26 cellular contexts compared by ENCODE assay signal in the genomic region with DNA sequence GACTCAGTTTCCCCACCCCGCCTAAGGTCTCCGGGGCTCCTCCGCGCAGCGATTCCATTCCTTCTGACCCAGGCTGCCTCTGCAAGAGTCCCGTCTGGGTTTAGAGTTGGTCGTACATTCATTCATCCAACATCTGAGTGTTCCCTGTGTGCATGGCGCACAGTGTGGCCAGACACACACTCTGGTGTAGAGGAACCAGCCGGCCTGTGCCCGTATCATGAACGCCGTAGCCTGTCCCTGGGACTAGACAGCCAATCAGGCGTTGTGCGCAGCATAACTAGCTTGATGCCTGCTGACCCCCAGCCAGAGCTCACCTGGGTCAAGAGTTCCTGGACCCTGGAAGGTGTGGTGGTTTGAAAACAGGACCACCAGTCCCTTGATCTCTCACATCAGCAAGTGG. TPM values are rescaled to one million over a fixed set of nuclear protein-coding genes. Genes with fewer than 3 reads are reported as not detected.
DNase-seq lines count a peak whose midpoint lies in the region; ATAC-seq and TF ChIP-seq lines count a peak whose summit lies in the region.
"Had no signal": no experiment of that assay in that cellular context is flagged by ENCODE, and none has a peak within 500 bp of the region (broad histone marks: within the 10 kb centered on the region; RNA-seq: fewer than 3 reads in every experiment).

No MANE protein-coding gene starts in this region.

- no peaks in the 10 kb centered on the region for H3K36me3 ChIP-seq in HCT116 (ENCODE audit: control insufficient read depth in 1 of 2, insufficient read depth in 2 of 2, low read length in 2 of 2)
- H3K36me3 ChIP-seq: pancreas, spleen, uterus had no signal

- no peak for ATAC-seq in HCT116
- no peak for ATAC-seq in memory B cell (ENCODE audit: low read depth)
- no peak for ATAC-seq in stimulated activated naive B cell treated with anti-CD40 and anti-IgM and Interleukin-4, amounts not matched to agents 10 μg/mL and 1 μg/mL and 100 μg/mL, for 72 hours (replicated peaks)
- ATAC-seq: activated CD4-positive, CD25-positive, alpha-beta regulatory T cell treated with anti-CD3 and anti-CD28 coated beads, Interleukin-2, amount 50 U/mL, for 24 hours; activated naive CD8-positive, alpha-beta T cell treated with anti-CD3 and anti-CD28 coated beads, Interleukin-2, amount 50 U/mL, for 24 hours; left ventricle myocardium superior; natural killer cell treated with Interleukin-12 subunit alpha and Interleukin-12 subunit beta and Interleukin-15 and Interleukin-18, amount 100 ng/mL, for 72 hours; T-cell had no signal

- no peaks in the 10 kb centered on the region for H3K9me2 ChIP-seq in HCT116 (ENCODE audit: insufficient read depth)

- peak overlapping the region; percentile 76 for H3K4me2 ChIP-seq in HCT116 (ENCODE audit: low read length)
- H3K4me2 ChIP-seq: KMS-11 had no signal

- no peaks in the 10 kb centered on the region for H3K4me1 Mint-ChIP-seq in memory B cell
- H3K4me1 Mint-ChIP-seq in stimulated activated naive B cell treated with anti-CD40 and anti-IgM and Interleukin-4, amounts not matched to agents 10 μg/mL and 1 μg/mL and 100 μg/mL, for 72 hours, result peaks cover 5 to 8% of the 10 kb centered on the region in 2 donors
- H3K4me1 Mint-ChIP-seq: CD4-positive, alpha-beta memory T cell; T-cell had no signal

- no peaks in the 10 kb centered on the region for H3K27me3 ChIP-seq in HCT116 (ENCODE audit: insufficient read depth, low read length)
- H3K27me3 ChIP-seq: pancreas, spleen, uterus had no signal

- TF ChIP-seq RAD21 in HCT116 (IDR thresholded peaks at IDR 0.05; ENCODE audit: low read depth), result no peak

- no peaks in the 10 kb centered on the region for H3K79me2 ChIP-seq in HCT116 (ENCODE audit: insufficient read depth, low read length)

- no peak for DNase-seq in HCT116 (ENCODE audit: low read depth, low spot score)
- DNase-seq in memory B cell (ENCODE audit: low spot score in 2 of 2), result no peak
- DNase-seq in stimulated activated naive B cell treated with anti-CD40 and anti-IgM and Interleukin-4, amounts not matched to agents 10 μg/mL and 1 μg/mL and 100 μg/mL, for 72 hours, result no peak
- DNase-seq in NCI-H345 (lab: John Stamatoyannopoulos, UW), result no peak
- DNase-seq in NCI-H2227 (lab: John Stamatoyannopoulos, UW; ENCODE audit: unreplicated experiment), result no peak
- DNase-seq in activated T-cell treated with anti-CD3 and anti-CD28 coated beads for 4 hours, result no peak
- DNase-seq: activated CD4-positive, alpha-beta memory T cell treated with anti-CD3 and anti-CD28 coated beads for 36 hours; activated gamma-delta T cell; activated naive CD8-positive, alpha-beta T cell treated with anti-CD3 and anti-CD28 coated beads, Interleukin-2, amount 50 U/mL, for 24 hours; CD4-positive, alpha-beta memory T cell; cerebellar nuclear complex; DMS 273 treated with DMSO at 0.1 percent for 48 hours; GM23248; left ventricle myocardium superior; NCI-H1436; NCI-H2081 treated with DMSO at 0.1 percent for 48 hours; NCI-H748 treated with DMSO at 0.1 percent for 48 hours; retina; spleen; T-cell; uterus had no signal

- peaks cover 12% of the 10 kb centered on the region for H3K27me3 Mint-ChIP-seq in memory B cell
- peaks cover 11 to 13% of the 10 kb centered on the region in 2 donors for H3K27me3 Mint-ChIP-seq in stimulated activated naive B cell treated with anti-CD40 and anti-IgM and Interleukin-4, amounts not matched to agents 10 μg/mL and 1 μg/mL and 100 μg/mL, for 72 hours
- H3K27me3 Mint-ChIP-seq: activated CD4-positive, alpha-beta memory T cell treated with anti-CD3 and anti-CD28 coated beads for 36 hours; activated naive CD8-positive, alpha-beta T cell treated with anti-CD3 and anti-CD28 coated beads, Interleukin-2, amount 50 U/mL, for 24 hours; CD4-positive, alpha-beta memory T cell; natural killer cell treated with Interleukin-12 subunit alpha and Interleukin-12 subunit beta and Interleukin-15 and Interleukin-18, amount 100 ng/mL, for 72 hours had no signal

- no peak overlapping the region for H3K9ac ChIP-seq in HCT116 (ENCODE audit: low read length)
- H3K9ac ChIP-seq: GM23248, KMS-11 had no signal

- H3K36me3 Mint-ChIP-seq in memory B cell, result peaks cover 2% of the 10 kb centered on the region
- H3K36me3 Mint-ChIP-seq in stimulated activated naive B cell treated with anti-CD40 and anti-IgM and Interleukin-4, amounts not matched to agents 10 μg/mL and 1 μg/mL and 100 μg/mL, for 72 hours, result no peaks in the 10 kb centered on the region
- H3K36me3 Mint-ChIP-seq: activated CD4-positive, alpha-beta memory T cell treated with anti-CD3 and anti-CD28 coated beads for 36 hours; CD4-positive, alpha-beta memory T cell; natural killer cell treated with Interleukin-12 subunit alpha and Interleukin-12 subunit beta and Interleukin-15 and Interleukin-18, amount 100 ng/mL, for 72 hours; T-cell had no signal

- H3K4me3 ChIP-seq in HCT116 (replicated peaks in 1 of 2; ENCODE audit: low read depth in 1 of 2, low read length in 2 of 2), result no peak overlapping the region
- H3K4me3 ChIP-seq: GM23248, pancreas, spleen, uterus had no signal

- POLR2A ChIA-PET in HCT116 (lab: Charles Lee), result no interaction called here

- intact Hi-C loops in HCT116 (cut with micrococcal nuclease), result no loop called here

- H2AFZ ChIP-seq in HCT116 (ENCODE audit: low read depth, low read length, poor library complexity, severe bottlenecking), result no peak overlapping the region
- H2AFZ ChIP-seq: GM23248 had no signal

- peak overlapping the region; percentile 73 for H3K27ac Mint-ChIP-seq in memory B cell
- H3K27ac Mint-ChIP-seq in stimulated activated naive B cell treated with anti-CD40 and anti-IgM and Interleukin-4, amounts not matched to agents 10 μg/mL and 1 μg/mL and 100 μg/mL, for 72 hours, result peak overlapping the region; percentile 20
- H3K27ac Mint-ChIP-seq: activated CD4-positive, alpha-beta memory T cell treated with anti-CD3 and anti-CD28 coated beads for 36 hours; activated naive CD8-positive, alpha-beta T cell treated with anti-CD3 and anti-CD28 coated beads, Interleukin-2, amount 50 U/mL, for 24 hours; natural killer cell treated with Interleukin-12 subunit alpha and Interleukin-12 subunit beta and Interleukin-15 and Interleukin-18, amount 100 ng/mL, for 72 hours; T-cell had no signal

- CTCF ChIA-PET in HCT116 (lab: Charles Lee), result no interaction called here

- peaks cover 5% of the 10 kb centered on the region for H3K9me3 Mint-ChIP-seq in memory B cell
- H3K9me3 Mint-ChIP-seq in stimulated activated naive B cell treated with anti-CD40 and anti-IgM and Interleukin-4, amounts not matched to agents 10 μg/mL and 1 μg/mL and 100 μg/mL, for 72 hours, result peaks cover 4 to 11% of the 10 kb centered on the region in 2 donors
- H3K9me3 Mint-ChIP-seq: activated naive CD8-positive, alpha-beta T cell treated with anti-CD3 and anti-CD28 coated beads, Interleukin-2, amount 50 U/mL, for 24 hours; natural killer cell treated with Interleukin-12 subunit alpha and Interleukin-12 subunit beta and Interleukin-15 and Interleukin-18, amount 100 ng/mL, for 72 hours had no signal

- TF ChIP-seq POLR2A in HCT116 (IDR thresholded peaks at IDR 0.05; ENCODE audit: borderline replicate concordance, extremely low read depth, insufficient read depth, insufficient read length), result no peak

- no peak overlapping the region for H3K4me3 Mint-ChIP-seq in memory B cell
- H3K4me3 Mint-ChIP-seq in stimulated activated naive B cell treated with anti-CD40 and anti-IgM and Interleukin-4, amounts not matched to agents 10 μg/mL and 1 μg/mL and 100 μg/mL, for 72 hours, result no peak overlapping the region
- H3K4me3 Mint-ChIP-seq: activated CD4-positive, alpha-beta memory T cell treated with anti-CD3 and anti-CD28 coated beads for 36 hours; activated naive CD8-positive, alpha-beta T cell treated with anti-CD3 and anti-CD28 coated beads, Interleukin-2, amount 50 U/mL, for 24 hours; CD4-positive, alpha-beta memory T cell; natural killer cell treated with Interleukin-12 subunit alpha and Interleukin-12 subunit beta and Interleukin-15 and Interleukin-18, amount 100 ng/mL, for 72 hours; T-cell had no signal

- BruUV-seq in HCT116 (replicated peaks; lab: Mats Ljungman, UMichigan), result no TSS peak

- H3K27ac ChIP-seq in HCT116 (ENCODE audit: low read depth, low read length), result peak overlapping the region; percentile 100
- H3K27ac ChIP-seq in VCaP, result peak overlapping the region; percentile 75
- H3K27ac ChIP-seq: GM23248, KMS-11, uterus had no signal

- RAD21 ChIA-PET in HCT116 (lab: Charles Lee; ENCODE audit: low non-redundant PET in 1 of 2, low total read pairs in 2 of 2, uncharacterized antibody in 2 of 2, unreplicated experiment in 2 of 2), result no interaction called here

- no peaks in the 10 kb centered on the region for H4K20me1 ChIP-seq in HCT116 (ENCODE audit: insufficient read depth)

- no peaks in the 10 kb centered on the region for H3K9me3 ChIP-seq in HCT116 (ENCODE audit: control insufficient read depth in 1 of 2, insufficient read depth in 1 of 2, low read depth in 1 of 2, low read length in 2 of 2)
- H3K9me3 ChIP-seq: pancreas, uterus had no signal

- peaks cover 40 to 66% of the 10 kb centered on the region in 2 experiments for H3K4me1 ChIP-seq in HCT116 (ENCODE audit: control insufficient read depth in 1 of 2, insufficient read depth in 2 of 2, low read length in 2 of 2)

- no peak for TF ChIP-seq CTCF in HCT116 (IDR thresholded peaks at IDR 0.05 in 2 of 3, conservative IDR thresholded peaks at IDR 0.05 in 1 of 3; ENCODE audit: borderline replicate concordance in 1 of 3, insufficient read depth in 1 of 3, low read depth in 2 of 3, low read length in 2 of 3)
- TF ChIP-seq CTCF in VCaP (conservative IDR thresholded peaks at IDR 0.05), result no peak

TF ChIP-seq in HCT116, 20 proteins besides CTCF, POLR2A, EP300 and RAD21 (continues in another document):
- TF ChIP-seq POLR2AphosphoS5 (IDR thresholded peaks at IDR 0.05; ENCODE audit: low read depth, low read length) (no peak), CBX3 (IDR thresholded peaks at IDR 0.05; ENCODE audit: low read depth) (no peak), EZH2phosphoT487 (IDR thresholded peaks at IDR 0.05; ENCODE audit: borderline replicate concordance) (no peak), TCF7L2 (IDR thresholded peaks at IDR 0.05; ENCODE audit: borderline replicate concordance, extremely low read depth, insufficient read depth, insufficient read length) (no peak), CEBPB (IDR thresholded peaks at IDR 0.05; ENCODE audit: low read depth) (no peak), SIN3A (IDR thresholded peaks at IDR 0.05; ENCODE audit: low read depth) (no peak)
- TF ChIP-seq, protein P1, sequence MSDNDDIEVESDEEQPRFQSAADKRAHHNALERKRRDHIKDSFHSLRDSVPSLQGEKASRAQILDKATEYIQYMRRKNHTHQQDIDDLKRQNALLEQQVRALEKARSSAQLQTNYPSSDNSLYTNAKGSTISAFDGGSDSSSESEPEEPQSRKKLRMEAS (IDR thresholded peaks at IDR 0.05), result no peak

RNA-seq across cellular contexts. Expression of a gene that starts 20.9 kb away (rescaled TPM):
- 44.7 TPM for total RNA-seq in HCT116 (2021; ENCODE audit: unreplicated experiment)
- polyA plus RNA-seq in HCT116 (2012), result 48.1 and 74.9 TPM in 2 replicates
- polyA plus RNA-seq: CD4-positive, alpha-beta memory T cell had no signal
